9 cellular contexts compared by ENCODE assay signal in the genomic region with DNA sequence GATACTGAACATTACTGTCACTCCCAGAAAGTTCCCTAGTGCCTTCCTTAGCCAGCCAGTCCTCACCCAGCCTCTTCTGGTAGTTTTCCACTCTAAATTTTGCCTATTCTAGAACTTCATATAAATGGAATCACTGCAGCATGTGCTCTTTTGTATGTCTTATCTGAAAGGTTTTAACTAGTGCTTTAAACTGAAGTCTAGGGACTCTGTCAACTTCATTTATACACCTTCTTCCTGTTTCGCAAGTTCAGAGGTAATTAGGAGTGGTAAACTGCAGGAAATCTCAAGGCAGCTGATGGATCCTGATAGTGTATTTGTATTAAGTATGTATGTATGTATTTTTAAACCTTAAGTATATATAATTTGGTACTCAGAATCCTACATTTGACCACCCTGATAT.
DNase-seq lines count a peak whose midpoint lies in the region; TF ChIP-seq lines count a peak whose summit lies in the region.
"Had no signal": no experiment of that assay in that cellular context is flagged by ENCODE, and none has a peak within 500 bp of the region (broad histone marks: within the 10 kb centered on the region; RNA-seq: fewer than 3 reads in every experiment).

No MANE protein-coding gene starts in this region.

- peaks cover 0 to 40% (median 18%) of the 10 kb centered on the region in 11 experiments; a peak in 14 of 22 replicates for H3K36me3 ChIP-seq in BLaER1 treated with 17β-estradiol and CSF1 and Interleukin-3, amounts not matched to agents 10 nM and 100 nM
- H3K36me3 ChIP-seq in PC-9 (ENCODE audit: low read depth) (no peaks in the 10 kb centered on the region), esophagus muscularis mucosa (peaks cover 0 to 20% (median 5%) of the 10 kb centered on the region in 4 donors)
- H3K36me3 ChIP-seq: BE2C had no signal

- H3K27me3 ChIP-seq in BLaER1 treated with 17β-estradiol and CSF1 and Interleukin-3, amounts not matched to agents 10 nM and 100 nM: no peaks in the 10 kb centered on the region
- H3K27me3 ChIP-seq in PC-9 (ENCODE audit: insufficient read depth, low read depth) (no peaks in the 10 kb centered on the region), esophagus muscularis mucosa (no peaks in the 10 kb centered on the region)
- H3K27me3 ChIP-seq: BE2C had no signal

- no peak for TF ChIP-seq CTCF in PC-9 (conservative IDR thresholded peaks at IDR 0.05)
- no peak for TF ChIP-seq CTCF in esophagus muscularis mucosa (IDR thresholded peaks at IDR 0.05)

- CTCF ChIA-PET in PC-9 (lab: Charles Lee): no interaction called here

- peak overlapping the region; percentile 63 to 94 (median 87); a peak in 21 of 22 replicates for H3K27ac ChIP-seq in BLaER1 treated with 17β-estradiol and CSF1 and Interleukin-3, amounts not matched to agents 10 nM and 100 nM
- H3K27ac ChIP-seq in PC-9 (0 out of 2 replicates have a peak overlapping the region, but pooled peaks have one; percentile 25), esophagus muscularis mucosa (replicated peaks in 1 of 4) (peak overlapping the region; percentile 85 to 92 (median 92))

- no peaks in the 10 kb centered on the region for H3K9me2 ChIP-seq in PC-9 (ENCODE audit: insufficient read depth)

- peak overlapping the region; percentile 71 to 92 (median 87) for H3K4me2 ChIP-seq in BLaER1 treated with 17β-estradiol and CSF1 and Interleukin-3, amounts not matched to agents 10 nM and 100 nM
- H3K4me2 ChIP-seq in PC-9: no peak overlapping the region

- no peak for DNase-seq in PC-9
- no peak for DNase-seq in esophagus muscularis mucosa (ENCODE audit: extremely low spot score)
- peak; percentile 68 for DNase-seq in pons (ENCODE audit: low spot score)
- DNase-seq in NCI-H1930 (lab: John Stamatoyannopoulos, UW): no peak
- DNase-seq in T-helper 1 cell: no peak
- no peak for DNase-seq in stimulated activated CD4-positive, alpha-beta T cell treated with anti-CD3 and anti-CD28 coated beads, Interleukin-1b, Interleukin-23, amount 100 ng/mL, for 48 hours
- no peak for DNase-seq in NCI-H2029 (lab: John Stamatoyannopoulos, UW)
- DNase-seq: BE2C had no signal

- H3K9ac ChIP-seq in BLaER1 treated with 17β-estradiol and CSF1 and Interleukin-3, amounts not matched to agents 10 nM and 100 nM: peak overlapping the region; percentile 11 to 79 (median 71); a peak in 18 of 22 replicates

- peak overlapping the region in 5 of 10 experiments; percentile 3 to 26 (median 18); a peak in 6 of 20 replicates for H3K4me3 ChIP-seq in BLaER1 treated with 17β-estradiol and CSF1 and Interleukin-3, amounts not matched to agents 10 nM and 100 nM
- H3K4me3 ChIP-seq in PC-9 (no peak overlapping the region), esophagus muscularis mucosa (peak overlapping the region in 2 of 4 donors; percentile 16 to 25)

- no TSS peak for BruUV-seq in PC-9 (replicated peaks; lab: Mats Ljungman, UMichigan)

- no peak overlapping the region for H2AFZ ChIP-seq in PC-9

- no peaks in the 10 kb centered on the region for H3K9me3 ChIP-seq in BLaER1 treated with 17β-estradiol and CSF1 and Interleukin-3, amounts not matched to agents 10 nM and 100 nM (replicated peaks in 1 of 11)
- H3K9me3 ChIP-seq in PC-9 (ENCODE audit: insufficient read depth, low read depth): no peaks in the 10 kb centered on the region
- H3K9me3 ChIP-seq in esophagus muscularis mucosa: no peaks in the 10 kb centered on the region
- H3K9me3 ChIP-seq: BE2C had no signal

- no peak for TF ChIP-seq POLR2A in esophagus muscularis mucosa (IDR thresholded peaks at IDR 0.05; ENCODE audit: low read depth)

- whole genome bisulfite sequencing in esophagus muscularis mucosa: 39% methylated on average over 1 of the region's 1 CpG

- TF ChIP-seq EP300 in esophagus muscularis mucosa (IDR thresholded peaks at IDR 0.05): no peak

- intact Hi-C loops in PC-9 (cut with micrococcal nuclease; ENCODE audit: unreplicated experiment) (no loop called here), esophagus muscularis mucosa (cut with DNase I) (no loop called here)

- H3F3A ChIP-seq in PC-9 (ENCODE audit: insufficient read depth, low read depth): peaks cover 4% of the 10 kb centered on the region; the same call in 1 of the 2 replicates

- POLR2A ChIA-PET in PC-9 (lab: Charles Lee; ENCODE audit: unreplicated experiment): no interaction called here

- no peaks in the 10 kb centered on the region for H3K79me2 ChIP-seq in PC-9 (ENCODE audit: low read depth)

- H3K4me1 ChIP-seq in BLaER1 treated with 17β-estradiol and CSF1 and Interleukin-3, amounts not matched to agents 10 nM and 100 nM: peaks cover 85 to 95% (median 93%) of the 10 kb centered on the region in 10 experiments
- H3K4me1 ChIP-seq in PC-9 (replicated peaks; ENCODE audit: insufficient read depth) (0 out of 2 replicates have a peak, but pooled peaks cover 6% of the 10 kb centered on the region), esophagus muscularis mucosa (peaks cover 97 to 100% (median 100%) of the 10 kb centered on the region in 4 donors)
- H3K4me1 ChIP-seq: BE2C had no signal

- H4K20me1 ChIP-seq in BLaER1 treated with 17β-estradiol and CSF1 and Interleukin-3, amounts not matched to agents 10 nM and 100 nM: peaks cover 0 to 36% (median 0%) of the 10 kb centered on the region in 11 experiments; a peak in 3 of 22 replicates
- H4K20me1 ChIP-seq in PC-9 (ENCODE audit: insufficient read depth): 0 out of 2 replicates have a peak, but pooled peaks cover 6% of the 10 kb centered on the region

Comparison
In these comparisons a context has a peak if more than half of its experiments do, and no peak if none do; other contexts are left out.
1. H3K27ac ChIP-seq: peak in every context shown above with its lines; median percentile 92 in esophagus muscularis mucosa; 87 in BLaER1 treated with 17β-estradiol and CSF1 and Interleukin-3, amounts not matched to agents 10 nM and 100 nM; 25 in PC-9.